ENCODE assay signal across 9 cellular contexts in genomic region chr1:20233394-20233793, GRCh38. TPM values are rescaled to one million over a fixed set of nuclear protein-coding genes. Genes with fewer than 3 reads are reported as not detected.
A peak's percentile ranks its signal among the peaks of the same experiment; 100 is the strongest.
DNase-seq lines count a peak whose midpoint lies in the region; ATAC-seq and TF ChIP-seq lines count a peak whose summit lies in the region.
"Had no signal": no experiment of that assay in that cellular context is flagged by ENCODE, and none has a peak within 500 bp of the region (broad histone marks: within the 10 kb centered on the region; RNA-seq: fewer than 3 reads in every experiment).

No MANE protein-coding gene starts in this region.

- no peak overlapping the region for H3K4me3 ChIP-seq in WI38 (ENCODE audit: low read depth, low read length)
- H3K4me3 ChIP-seq in liver (ENCODE audit: low read depth in 1 of 3, low read length in 3 of 3): no peak overlapping the region
- H3K4me3 ChIP-seq: adrenal gland had no signal

- H3K4me1 ChIP-seq in liver (ENCODE audit: control insufficient read depth in 4 of 4, insufficient read depth in 4 of 4, low read length in 3 of 4): peaks cover 0 to 2% (median 0%) of the 10 kb centered on the region in 4 donors

- peaks cover 26% of the 10 kb centered on the region for H3K27me3 Mint-ChIP-seq in CD4-positive, alpha-beta T cell

- H3K9me3 ChIP-seq in CD4-positive, alpha-beta T cell (ENCODE audit: control insufficient read depth, low read length): no peaks in the 10 kb centered on the region
- H3K9me3 ChIP-seq in liver (ENCODE audit: control insufficient read depth in 4 of 4, low read length in 3 of 4): no peaks in the 10 kb centered on the region
- H3K9me3 ChIP-seq: adrenal gland had no signal

- ATAC-seq in CD4-positive, alpha-beta T cell (ENCODE audit: poor library complexity): no peak
- no peak for ATAC-seq in GM18517 (IDR thresholded peaks at IDR 0.05; ENCODE audit: unreplicated experiment)
- no peak for ATAC-seq in GM19023 (IDR thresholded peaks at IDR 0.05; ENCODE audit: unreplicated experiment)

- no peak overlapping the region for H3K9ac ChIP-seq in liver (ENCODE audit: low read depth in 1 of 2, low read length in 2 of 2)

- in situ Hi-C loops in KBM-7 (cut with MboI; ENCODE audit: low pct_unique_long_range_greater_than_20kb, low sequenced_read_pairs): no loop called here

- peak; percentile 37 to 53 for TF ChIP-seq RAD21 in liver (IDR thresholded peaks at IDR 0.05)

- intact Hi-C loops in CD4-positive, alpha-beta T cell (cut with DNase I, micrococcal nuclease): no loop called here

- H3K4me1 Mint-ChIP-seq in CD4-positive, alpha-beta T cell (ENCODE audit: low read depth): no peaks in the 10 kb centered on the region

- no peaks in the 10 kb centered on the region for H3K36me3 ChIP-seq in liver (ENCODE audit: control insufficient read depth in 4 of 4, insufficient read depth in 3 of 4, low read depth in 1 of 4, low read length in 3 of 4)
- H3K36me3 ChIP-seq: adrenal gland had no signal

- no peak overlapping the region for H3K27ac ChIP-seq in CD4-positive, alpha-beta T cell (ENCODE audit: low read depth, low read length)
- H3K27ac ChIP-seq in liver (ENCODE audit: low read depth in 1 of 2, low read length in 2 of 2): no peak overlapping the region
- H3K27ac ChIP-seq: adrenal gland had no signal

- TF ChIP-seq CTCF in CD4-positive, alpha-beta T cell (IDR thresholded peaks at IDR 0.05): peak; percentile 44
- peak; percentile 11; the same call in 1 of the 2 replicates for TF ChIP-seq CTCF in WI38 (IDR thresholded peaks at IDR 0.05; ENCODE audit: low read depth, low read length)
- TF ChIP-seq CTCF in liver (IDR thresholded peaks at IDR 0.05; ENCODE audit: low read depth, low read length, missing input control): peak; percentile 16

- 42% methylated on average over 3 of the region's 3 CpGs for WGBS in liver

- CTCF ChIA-PET in CD4-positive, alpha-beta T cell (lab: Charles Lee): no interaction called here

- H3K36me3 Mint-ChIP-seq in CD4-positive, alpha-beta T cell (ENCODE audit: low read depth): no peaks in the 10 kb centered on the region

- no peak overlapping the region for H3K27ac Mint-ChIP-seq in CD4-positive, alpha-beta T cell

- H3K4me3 Mint-ChIP-seq in CD4-positive, alpha-beta T cell: no peak overlapping the region

- DNase-seq in CD4-positive, alpha-beta T cell: no peak
- DNase-seq in KG1 (lab: John Stamatoyannopoulos, UW): peak; percentile 12
- no peak for DNase-seq in activated naive CD4-positive, alpha-beta T cell treated with anti-CD3 and anti-CD28 coated beads, Interleukin-2, amount 50 U/mL, for 16 hours
- no peak for DNase-seq in KBM-7
- DNase-seq: adrenal gland had no signal

- H3K27me3 ChIP-seq in CD4-positive, alpha-beta T cell (ENCODE audit: control insufficient read depth, insufficient read depth, low read length): peaks cover 16% of the 10 kb centered on the region
- H3K27me3 ChIP-seq in liver (ENCODE audit: control insufficient read depth in 4 of 4, insufficient read depth in 4 of 4, low read length in 3 of 4): peaks cover 0 to 3% (median 1%) of the 10 kb centered on the region in 4 donors
- H3K27me3 ChIP-seq: adrenal gland had no signal

- no peaks in the 10 kb centered on the region for H3K9me3 Mint-ChIP-seq in CD4-positive, alpha-beta T cell

- POLR2A ChIA-PET in CD4-positive, alpha-beta T cell (lab: Charles Lee): no interaction called here

TF ChIP-seq in liver, 16 proteins besides CTCF, POLR2A, EP300 and RAD21:
- TF ChIP-seq FOXA2 (IDR thresholded peaks at IDR 0.05) (no peak), YY1 (IDR thresholded peaks at IDR 0.05) (no peak), JUND (IDR thresholded peaks at IDR 0.05) (no peak), NR2F2 (IDR thresholded peaks at IDR 0.05) (no peak), HNF4G (IDR thresholded peaks at IDR 0.05) (no peak), GABPA (IDR thresholded peaks at IDR 0.05 in 1 of 2, conservative IDR thresholded peaks at IDR 0.05 in 1 of 2) (no peak), EGR1 (IDR thresholded peaks at IDR 0.05; ENCODE audit: low read depth in 2 of 2) (no peak), RXRA (IDR thresholded peaks at IDR 0.05) (no peak), SP1 (IDR thresholded peaks at IDR 0.05) (no peak), FOXA1 (IDR thresholded peaks at IDR 0.05) (no peak), HNF4A (conservative IDR thresholded peaks at IDR 0.05) (no peak), MAX (IDR thresholded peaks at IDR 0.05) (no peak), TAF1 (conservative IDR thresholded peaks at IDR 0.05) (no peak)
- TF ChIP-seq, protein P1, sequence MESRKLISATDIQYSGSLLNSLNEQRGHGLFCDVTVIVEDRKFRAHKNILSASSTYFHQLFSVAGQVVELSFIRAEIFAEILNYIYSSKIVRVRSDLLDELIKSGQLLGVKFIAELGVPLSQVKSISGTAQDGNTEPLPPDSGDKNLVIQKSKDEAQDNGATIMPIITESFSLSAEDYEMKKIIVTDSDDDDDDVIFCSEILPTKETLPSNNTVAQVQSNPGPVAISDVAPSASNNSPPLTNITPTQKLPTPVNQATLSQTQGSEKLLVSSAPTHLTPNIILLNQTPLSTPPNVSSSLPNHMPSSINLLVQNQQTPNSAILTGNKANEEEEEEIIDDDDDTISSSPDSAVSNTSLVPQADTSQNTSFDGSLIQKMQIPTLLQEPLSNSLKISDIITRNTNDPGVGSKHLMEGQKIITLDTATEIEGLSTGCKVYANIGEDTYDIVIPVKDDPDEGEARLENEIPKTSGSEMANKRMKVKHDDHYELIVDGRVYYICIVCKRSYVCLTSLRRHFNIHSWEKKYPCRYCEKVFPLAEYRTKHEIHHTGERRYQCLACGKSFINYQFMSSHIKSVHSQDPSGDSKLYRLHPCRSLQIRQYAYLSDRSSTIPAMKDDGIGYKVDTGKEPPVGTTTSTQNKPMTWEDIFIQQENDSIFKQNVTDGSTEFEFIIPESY (IDR thresholded peaks at IDR 0.05): no peak
- TF ChIP-seq, protein P2, sequence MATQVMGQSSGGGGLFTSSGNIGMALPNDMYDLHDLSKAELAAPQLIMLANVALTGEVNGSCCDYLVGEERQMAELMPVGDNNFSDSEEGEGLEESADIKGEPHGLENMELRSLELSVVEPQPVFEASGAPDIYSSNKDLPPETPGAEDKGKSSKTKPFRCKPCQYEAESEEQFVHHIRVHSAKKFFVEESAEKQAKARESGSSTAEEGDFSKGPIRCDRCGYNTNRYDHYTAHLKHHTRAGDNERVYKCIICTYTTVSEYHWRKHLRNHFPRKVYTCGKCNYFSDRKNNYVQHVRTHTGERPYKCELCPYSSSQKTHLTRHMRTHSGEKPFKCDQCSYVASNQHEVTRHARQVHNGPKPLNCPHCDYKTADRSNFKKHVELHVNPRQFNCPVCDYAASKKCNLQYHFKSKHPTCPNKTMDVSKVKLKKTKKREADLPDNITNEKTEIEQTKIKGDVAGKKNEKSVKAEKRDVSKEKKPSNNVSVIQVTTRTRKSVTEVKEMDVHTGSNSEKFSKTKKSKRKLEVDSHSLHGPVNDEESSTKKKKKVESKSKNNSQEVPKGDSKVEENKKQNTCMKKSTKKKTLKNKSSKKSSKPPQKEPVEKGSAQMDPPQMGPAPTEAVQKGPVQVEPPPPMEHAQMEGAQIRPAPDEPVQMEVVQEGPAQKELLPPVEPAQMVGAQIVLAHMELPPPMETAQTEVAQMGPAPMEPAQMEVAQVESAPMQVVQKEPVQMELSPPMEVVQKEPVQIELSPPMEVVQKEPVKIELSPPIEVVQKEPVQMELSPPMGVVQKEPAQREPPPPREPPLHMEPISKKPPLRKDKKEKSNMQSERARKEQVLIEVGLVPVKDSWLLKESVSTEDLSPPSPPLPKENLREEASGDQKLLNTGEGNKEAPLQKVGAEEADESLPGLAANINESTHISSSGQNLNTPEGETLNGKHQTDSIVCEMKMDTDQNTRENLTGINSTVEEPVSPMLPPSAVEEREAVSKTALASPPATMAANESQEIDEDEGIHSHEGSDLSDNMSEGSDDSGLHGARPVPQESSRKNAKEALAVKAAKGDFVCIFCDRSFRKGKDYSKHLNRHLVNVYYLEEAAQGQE (IDR thresholded peaks at IDR 0.05): no peak

RNA-seq across cellular contexts. Expression of gene PLA2G2C, which starts 47.1 kb away (rescaled TPM):
- not detected for total RNA-seq in CD4-positive, alpha-beta T cell
- total RNA-seq in liver: not detected
- polyA plus RNA-seq in liver: not detected

RNA-seq across cellular contexts. Expression of gene UBXN10, which starts 47.5 kb away (rescaled TPM):
- under 1 TPM; 0.22 to 0.44 TPM for total RNA-seq in CD4-positive, alpha-beta T cell
- 1 to 10 TPM; 1.1 to 2.3 TPM for total RNA-seq in liver
- polyA plus RNA-seq in liver: 1 to 10 TPM in 1 of 2 donors, under 1 TPM in 1; 0.50 to 1.1 TPM

RNA-seq across cellular contexts. Expression of gene VWA5B1, which starts 57.3 kb away (rescaled TPM):
- total RNA-seq in CD4-positive, alpha-beta T cell: under 1 TPM; 0.08 TPM
- total RNA-seq in liver: not detected
- polyA plus RNA-seq in liver: not detected
